ENCODE assay signal across 23 cellular contexts in the genomic region with DNA sequence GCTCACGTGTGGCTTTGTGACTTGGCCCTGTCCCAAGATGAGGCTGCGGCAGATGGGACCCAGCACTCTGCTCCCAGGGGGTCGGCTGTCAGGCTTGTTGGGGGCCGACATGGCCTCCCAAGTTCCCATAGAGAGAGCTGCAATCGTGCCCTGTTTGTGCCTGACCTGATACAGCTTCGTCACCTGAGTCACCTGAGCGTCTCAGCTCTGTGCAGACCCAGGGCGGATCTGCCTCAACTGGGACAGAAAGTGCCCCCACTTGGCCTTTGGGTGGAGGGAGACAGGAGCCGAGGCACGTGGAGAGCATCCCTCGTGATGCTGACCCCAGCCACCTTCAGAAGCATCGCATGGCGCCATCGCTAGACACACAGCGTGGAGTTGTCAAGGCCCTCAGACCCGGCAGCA. TPM values are rescaled to one million over a fixed set of nuclear protein-coding genes. Genes with fewer than 3 reads are reported as not detected.
"Had no signal": no experiment of that assay in that cellular context is flagged by ENCODE, and none has a peak within 500 bp of the region (broad histone marks: within the 10 kb centered on the region; RNA-seq: fewer than 3 reads in every experiment).

No MANE protein-coding gene starts in this region.

- FAIRE-seq: endometrium, pancreas had no signal

- H3K4me3 Mint-ChIP-seq: activated CD4-positive, alpha-beta memory T cell treated with anti-CD3 and anti-CD28 coated beads for 36 hours; dendritic cell treated with granulocyte-macrophage colony-stimulating factor and Interleukin-4, amounts not matched to agents 40 ng/mL and 50 ng/mL, for 4 days; nephron; stimulated activated naive CD8-positive, alpha-beta T cell treated with anti-CD3 and anti-CD28 coated beads, Interleukin-15, amount 100 ng/mL, for 72 hours had no signal

- H3K9me3 ChIP-seq: heart right ventricle, pancreas, suprapubic skin, tibial nerve, vagina had no signal

- DNase-seq: activated CD4-positive, alpha-beta memory T cell treated with anti-CD3 and anti-CD28 coated beads for 36 hours; activated CD4-positive, alpha-beta T cell treated with anti-CD3 and anti-CD28 coated beads for 48 hours; activated CD4-positive, CD25-positive, alpha-beta regulatory T cell; activated naive CD4-positive, alpha-beta T cell treated with Interleukin-2 at 50 U/mL for 16 hours; activated T-cell treated with anti-CD3 and anti-CD28 coated beads, Interleukin-2, amount 50 U/mL, for 48 hours; effector CD4-positive, alpha-beta T cell; erythroblast; foreskin fibroblast; heart right ventricle; islet precursor cell; left cardiac atrium; pancreas; stimulated activated CD4-positive, alpha-beta T cell treated with anti-CD3 and anti-CD28 coated beads, Interleukin-1b, Interleukin-23, amount 100 ng/mL, for 48 hours; stimulated activated naive CD8-positive, alpha-beta T cell treated with anti-CD3 and anti-CD28 coated beads, Interleukin-15, amount 100 ng/mL, for 72 hours; T1000 had no signal

- H3K36me3 Mint-ChIP-seq: activated CD4-positive, alpha-beta memory T cell treated with anti-CD3 and anti-CD28 coated beads for 36 hours had no signal

- H3K27ac Mint-ChIP-seq: activated CD4-positive, alpha-beta memory T cell treated with anti-CD3 and anti-CD28 coated beads for 36 hours; dendritic cell treated with granulocyte-macrophage colony-stimulating factor and Interleukin-4, amounts not matched to agents 40 ng/mL and 50 ng/mL, for 4 days; nephron; stimulated activated naive CD8-positive, alpha-beta T cell treated with anti-CD3 and anti-CD28 coated beads, Interleukin-15, amount 100 ng/mL, for 72 hours had no signal

- H3K4me1 Mint-ChIP-seq: stimulated activated naive CD8-positive, alpha-beta T cell treated with anti-CD3 and anti-CD28 coated beads, Interleukin-15, amount 100 ng/mL, for 72 hours had no signal

- ATAC-seq: heart right ventricle; left cardiac atrium; pancreas; right cardiac atrium; stimulated activated naive CD8-positive, alpha-beta T cell treated with anti-CD3 and anti-CD28 coated beads, Interleukin-15, amount 100 ng/mL, for 72 hours had no signal

- H3K9me3 Mint-ChIP-seq: activated CD4-positive, alpha-beta memory T cell treated with anti-CD3 and anti-CD28 coated beads for 36 hours; dendritic cell treated with granulocyte-macrophage colony-stimulating factor and Interleukin-4, amounts not matched to agents 40 ng/mL and 50 ng/mL, for 4 days; nephron; stimulated activated naive CD8-positive, alpha-beta T cell treated with anti-CD3 and anti-CD28 coated beads, Interleukin-15, amount 100 ng/mL, for 72 hours had no signal

RNA-seq across cellular contexts. Expression of a gene that starts 21.7 kb away (rescaled TPM):
- total RNA-seq: activated CD4-positive, alpha-beta memory T cell treated with anti-CD3 and anti-CD28 coated beads for 36 hours; myocyte; vagina had no signal
